12 cellular contexts compared by ENCODE assay signal in the genomic region with DNA sequence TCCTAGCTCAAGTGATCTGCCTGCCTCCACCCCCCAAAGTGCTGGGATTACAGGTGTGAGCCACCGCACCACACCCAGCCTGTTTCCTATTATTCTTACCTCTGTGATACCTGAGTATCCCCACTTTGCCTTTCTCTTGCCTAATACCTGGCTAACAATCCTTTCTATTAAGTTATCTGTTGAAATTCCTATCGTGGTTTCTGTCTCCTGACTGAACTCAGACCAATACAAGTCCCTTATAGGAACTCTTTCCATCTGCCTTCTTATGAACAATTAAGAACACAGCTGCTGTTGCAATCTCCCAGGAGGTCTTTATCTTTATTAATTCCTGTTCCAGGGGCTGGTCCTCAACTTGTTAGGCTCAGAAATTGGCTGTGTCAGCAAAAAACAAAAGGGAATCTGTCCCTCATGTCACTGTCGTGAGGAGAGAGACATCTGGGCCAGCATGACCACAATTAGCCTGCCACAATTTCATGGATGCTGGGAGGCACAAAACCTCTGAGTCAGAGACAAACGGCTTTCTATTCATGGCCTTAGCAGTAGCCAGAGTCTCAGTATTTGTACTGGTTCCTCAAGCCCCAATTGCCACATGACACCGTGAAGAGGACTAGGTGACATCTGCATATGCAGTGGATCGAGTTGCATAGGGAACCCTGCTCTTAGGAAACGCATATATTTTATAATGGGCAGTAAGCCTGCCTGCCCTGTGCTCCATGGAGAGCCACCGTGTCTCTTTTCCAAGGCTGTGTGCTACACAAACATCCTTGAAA. TPM values are rescaled to one million over a fixed set of nuclear protein-coding genes. Genes with fewer than 3 reads are reported as not detected.
DNase-seq lines count a peak whose midpoint lies in the region; ATAC-seq, FAIRE-seq and TF ChIP-seq lines count a peak whose summit lies in the region.
"Had no signal": no experiment of that assay in that cellular context is flagged by ENCODE, and none has a peak within 500 bp of the region (broad histone marks: within the 10 kb centered on the region; RNA-seq: fewer than 3 reads in every experiment).

No MANE protein-coding gene starts in this region.

- H3K9me3 Mint-ChIP-seq in CD4-positive, alpha-beta memory T cell, result no peaks in the 10 kb centered on the region
- H3K9me3 Mint-ChIP-seq: activated naive CD8-positive, alpha-beta T cell treated with anti-CD3 and anti-CD28 coated beads, Interleukin-2, amount 50 U/mL, for 24 hours; CD8-positive, alpha-beta memory T cell had no signal

- no peak overlapping the region for H3K4me3 Mint-ChIP-seq in CD4-positive, alpha-beta memory T cell
- H3K4me3 Mint-ChIP-seq: activated CD8-positive, alpha-beta T cell treated with anti-CD3 and anti-CD28 coated beads, Interleukin-2, amount 10 ng/mL, durations not matched to agents 7 days and 5 days; activated naive CD8-positive, alpha-beta T cell treated with anti-CD3 and anti-CD28 coated beads, Interleukin-2, amount 50 U/mL, for 24 hours; CD8-positive, alpha-beta memory T cell had no signal

- peak overlapping the region; percentile 1 for H4K8ac ChIP-seq in mesenchymal stem cell (ENCODE audit: low read length)

- H3K9me3 ChIP-seq in K562 (replicated peaks; ENCODE audit: control insufficient read depth, insufficient read depth, low read depth, low read length) (no peaks in the 10 kb centered on the region), mesenchymal stem cell (ENCODE audit: control insufficient read depth, low read length) (no peaks in the 10 kb centered on the region)
- no peaks in the 10 kb centered on the region for H3K9me3 ChIP-seq in CD4-positive, alpha-beta memory T cell (ENCODE audit: control insufficient read depth in 1 of 2, low read length in 2 of 2)

- H3K4me3 ChIP-seq in K562 (no peak overlapping the region), mesenchymal stem cell (ENCODE audit: insufficient read depth in 1 of 2, low read depth in 1 of 2, low read length in 2 of 2) (no peak overlapping the region)
- no peak overlapping the region for H3K4me3 ChIP-seq in CD4-positive, alpha-beta memory T cell (ENCODE audit: low read length in 2 of 2)
- H3K4me3 ChIP-seq: lung had no signal

- no peaks in the 10 kb centered on the region for H3K79me2 ChIP-seq in K562 (ENCODE audit: control insufficient read depth, insufficient read depth, low read length)

- H2AK5ac ChIP-seq in mesenchymal stem cell (ENCODE audit: low read length, severe bottlenecking), result no peak overlapping the region

- POLR2A ChIA-PET in K562 (lab: Yijun Ruan, JAX), result no interaction called here
- POLR2A ChIA-PET in CD4-positive, alpha-beta memory T cell (lab: Charles Lee; ENCODE audit: partially characterized antibody), result no interaction called here

- no peak overlapping the region for H2BK15ac ChIP-seq in mesenchymal stem cell (ENCODE audit: low read depth, poor library complexity, severe bottlenecking)

- H3K36me3 ChIP-seq in K562 (ENCODE audit: control insufficient read depth, insufficient read depth, low read length), result no peaks in the 10 kb centered on the region
- H3K36me3 ChIP-seq in mesenchymal stem cell (ENCODE audit: control insufficient read depth in 1 of 2, insufficient read depth in 2 of 2, low read depth in 1 of 2, low read length in 2 of 2), result no peaks in the 10 kb centered on the region
- no peaks in the 10 kb centered on the region for H3K36me3 ChIP-seq in CD4-positive, alpha-beta memory T cell (ENCODE audit: insufficient read depth, low read length)

- no peak for TF ChIP-seq CTCF in K562 (IDR thresholded peaks at IDR 0.05 in 2 of 3, conservative IDR thresholded peaks at IDR 0.05 in 1 of 3; ENCODE audit: insufficient read depth in 2 of 3, low read depth in 1 of 3, low read length in 3 of 3)

- CTCF ChIA-PET in K562 (lab: Yijun Ruan, JAX; ENCODE audit: low intra/inter-chr PET ratio), result no interaction called here
- CTCF ChIA-PET in CD4-positive, alpha-beta memory T cell (lab: Charles Lee; ENCODE audit: partially characterized antibody), result no interaction called here

- no peak overlapping the region for H3K27ac Mint-ChIP-seq in CD4-positive, alpha-beta memory T cell
- H3K27ac Mint-ChIP-seq: activated CD8-positive, alpha-beta T cell treated with anti-CD3 and anti-CD28 coated beads, Interleukin-2, amount 10 ng/mL, durations not matched to agents 7 days and 5 days; activated naive CD8-positive, alpha-beta T cell treated with anti-CD3 and anti-CD28 coated beads, Interleukin-2, amount 50 U/mL, for 24 hours had no signal

- FAIRE-seq in K562 (lab: Jason Lieb, UNC), result no peak

- TF ChIP-seq RAD21 in K562 (CRISPR knock-in tag; conservative IDR thresholded peaks at IDR 0.05 in 1 of 2, IDR thresholded peaks at IDR 0.05 in 1 of 2), result no peak

- no peak overlapping the region for H2AFZ ChIP-seq in K562 (ENCODE audit: low read depth, low read length)
- H2AFZ ChIP-seq in mesenchymal stem cell (ENCODE audit: low read depth, low read length), result no peak overlapping the region

- H4K20me1 ChIP-seq in K562 (replicated peaks; ENCODE audit: control insufficient read depth, insufficient read depth, low read length), result no peaks in the 10 kb centered on the region

- peak overlapping the region in 1 of 2 experiments; percentile 6 for H3K18ac ChIP-seq in mesenchymal stem cell (ENCODE audit: low read depth in 1 of 2, low read length in 2 of 2)

- intact Hi-C loops in K562 (cut with micrococcal nuclease), result no loop called here
- intact Hi-C loops in CD4-positive, alpha-beta memory T cell (cut with micrococcal nuclease), result no loop called here

- no peaks in the 10 kb centered on the region for H3K4me1 ChIP-seq in K562 (replicated peaks in 1 of 2; ENCODE audit: control insufficient read depth in 2 of 2, insufficient read depth in 2 of 2, low read length in 2 of 2)
- H3K4me1 ChIP-seq in mesenchymal stem cell (ENCODE audit: control insufficient read depth, insufficient read depth, low read depth, low read length), result peaks cover 17% of the 10 kb centered on the region
- no peaks in the 10 kb centered on the region for H3K4me1 ChIP-seq in CD4-positive, alpha-beta memory T cell (ENCODE audit: insufficient read depth, low read length)

- no peaks in the 10 kb centered on the region for H3K4me1 Mint-ChIP-seq in CD4-positive, alpha-beta memory T cell
- H3K4me1 Mint-ChIP-seq: CD8-positive, alpha-beta memory T cell had no signal

- no peak overlapping the region for H2BK5ac ChIP-seq in mesenchymal stem cell (ENCODE audit: low read depth, low read length, poor library complexity, severe bottlenecking)

- BruUV-seq in K562 (replicated peaks; lab: Mats Ljungman, UMichigan), result no TSS peak

- no peaks in the 10 kb centered on the region for H3K36me3 Mint-ChIP-seq in CD4-positive, alpha-beta memory T cell
- H3K36me3 Mint-ChIP-seq: CD8-positive, alpha-beta memory T cell had no signal

- no peak overlapping the region for H4K91ac ChIP-seq in mesenchymal stem cell (ENCODE audit: low read length)

- no peak for TF ChIP-seq POLR2A in K562 (conservative IDR thresholded peaks at IDR 0.05)

- TF ChIP-seq EP300 in K562 (IDR thresholded peaks at IDR 0.05; ENCODE audit: low read length), result no peak

- H3K23ac ChIP-seq in mesenchymal stem cell (ENCODE audit: low read length in 2 of 2), result no peak overlapping the region

- no peak overlapping the region for H3K4me2 ChIP-seq in K562 (ENCODE audit: insufficient read depth, low read length)
- no peak overlapping the region for H3K4me2 ChIP-seq in mesenchymal stem cell (ENCODE audit: low read length, poor library complexity, severe bottlenecking)

- 2% methylated on average over 8 of the region's 8 CpGs for WGBS in K562 (ENCODE audit: insufficient coverage, low coverage, missing lambda C conversion rate)
- 70% methylated on average over 8 of the region's 8 CpGs for WGBS in mesenchymal stem cell

- H3K27me3 ChIP-seq in K562 (ENCODE audit: control insufficient read depth in 2 of 2, insufficient read depth in 2 of 2, low read length in 2 of 2) (peaks cover 10 to 19% of the 10 kb centered on the region in 2 experiments; a peak in 4 of 5 replicates), mesenchymal stem cell (ENCODE audit: control insufficient read depth in 1 of 2, insufficient read depth in 1 of 2, low read length in 2 of 2) (no peaks in the 10 kb centered on the region)
- H3K27me3 ChIP-seq in CD4-positive, alpha-beta memory T cell (ENCODE audit: insufficient read depth, low read length), result no peaks in the 10 kb centered on the region

- no peaks in the 10 kb centered on the region for H3K9me1 ChIP-seq in K562 (ENCODE audit: control insufficient read depth, insufficient read depth, low read length)

- H3K14ac ChIP-seq in mesenchymal stem cell (ENCODE audit: low read length in 2 of 2), result no peak overlapping the region

- ATAC-seq in K562 (no peak), GM21619 (IDR thresholded peaks at IDR 0.05; ENCODE audit: unreplicated experiment) (no peak)
- ATAC-seq: activated CD8-positive, alpha-beta T cell treated with anti-CD3 and anti-CD28 coated beads, Interleukin-2, amount 10 ng/mL, durations not matched to agents 7 days and 5 days; activated naive CD8-positive, alpha-beta T cell treated with anti-CD3 and anti-CD28 coated beads, Interleukin-2, amount 50 U/mL, for 24 hours had no signal

- H3K27ac ChIP-seq in K562 (ENCODE audit: extremely low read depth, low read depth, low read length) (no peak overlapping the region), mesenchymal stem cell (ENCODE audit: low read length, poor library complexity, severe bottlenecking) (no peak overlapping the region)
- H3K27ac ChIP-seq in CD4-positive, alpha-beta memory T cell (ENCODE audit: low read depth, low read length), result no peak overlapping the region

- no peak overlapping the region for H3K4ac ChIP-seq in mesenchymal stem cell (ENCODE audit: low read depth in 1 of 2, low read length in 2 of 2)

- no peaks in the 10 kb centered on the region for H3K79me1 ChIP-seq in mesenchymal stem cell (replicated peaks; ENCODE audit: low read length, poor library complexity, severe bottlenecking)

- no peak overlapping the region for H2BK120ac ChIP-seq in mesenchymal stem cell (ENCODE audit: low read depth, low read length)

- in situ Hi-C loops in K562 (cut with MboI), result no loop called here

- peak; percentile 72 for DNase-seq in COLO668 (lab: John Stamatoyannopoulos, UW; ENCODE audit: unreplicated experiment)
- DNase-seq in NCI-H146 (lab: John Stamatoyannopoulos, UW), result peak; percentile 76
- DNase-seq in K562 (ENCODE audit: extremely low read depth in 1 of 4, low spot score in 3 of 4), result no peak
- DNase-seq in mesenchymal stem cell, result peak; percentile 62
- no peak for DNase-seq in CD4-positive, alpha-beta memory T cell
- no peak for DNase-seq in globus pallidus (ENCODE audit: low spot score)
- DNase-seq in ureter (ENCODE audit: low spot score), result no peak
- DNase-seq: activated CD8-positive, alpha-beta T cell treated with anti-CD3 and anti-CD28 coated beads, Interleukin-2, amount 10 ng/mL, durations not matched to agents 7 days and 5 days; activated naive CD8-positive, alpha-beta T cell treated with anti-CD3 and anti-CD28 coated beads, Interleukin-2, amount 50 U/mL, for 24 hours; CD8-positive, alpha-beta memory T cell had no signal

- H3K27me3 Mint-ChIP-seq in CD4-positive, alpha-beta memory T cell, result peaks cover 7 to 11% of the 10 kb centered on the region in 2 donors

- H3K9ac ChIP-seq in K562 (ENCODE audit: insufficient read depth in 1 of 2, low read depth in 2 of 2, low read length in 2 of 2) (no peak overlapping the region), mesenchymal stem cell (ENCODE audit: low read length) (no peak overlapping the region)

- no peak overlapping the region for H2BK12ac ChIP-seq in mesenchymal stem cell (ENCODE audit: low read length in 2 of 2)

RNA-seq across cellular contexts. Expression of a gene that starts 58.2 kb away (rescaled TPM):
- total RNA-seq in K562 (2011; cell fraction: chromatin; rRNA removed; ENCODE audit: low replicate concordance), result 1.2 and 3.2 TPM in 2 replicates
- total RNA-seq in K562 (2011; cell fraction: nucleolus; rRNA removed), result 1.0 and 1.3 TPM in 2 replicates
- 1.8 and 3.2 TPM in 2 replicates for total RNA-seq in K562 (2011; cell fraction: nucleoplasm; rRNA removed)
- total RNA-seq in K562 (2014; rRNA removed) (2.7 and 4.9 TPM in 2 replicates), K562 (2014; rRNA removed; fragmentation: Illumina TruSeq; extraction: Trizol) (8.4 and 10.1 TPM in 2 replicates), K562 (2015; rRNA removed; fragmentation: Illumina TruSeq; extraction: Trizol) (9.3 and 9.4 TPM in 2 replicates), K562 (2021) (7.2 and 7.8 TPM in 2 replicates), ureter (9.3 TPM)
- polyA plus RNA-seq in K562 (2011; rRNA removed) (1.2 and 2.9 TPM in 2 replicates), K562 (2014; fragmentation: Illumina TruSeq; extraction: Trizol) (8.7 and 9.7 TPM in 2 replicates), K562 (2014; fragmentation: Nextera tagmentation; extraction: Ambion mirVana) (1 to 10 TPM; 2.6 TPM), K562 (2014; rRNA removed) (3.5 and 4.1 TPM in 2 replicates)
- polyA plus RNA-seq in K562 (2011; cell fraction: cytosol; rRNA removed), result 2.1 and 3.7 TPM in 2 replicates
- polyA plus RNA-seq in K562 (2011; cell fraction: nucleus; rRNA removed), result 1.3 and 1.6 TPM in 2 replicates
- 3.5 and 5.2 TPM in 2 replicates for polyA plus RNA-seq in K562 (2012)
- 3.3 and 3.6 TPM in 2 replicates for polyA minus RNA-seq in K562 (2011; rRNA and poly(A)+ RNA removed)
- polyA minus RNA-seq in K562 (2011; cell fraction: cytosol; rRNA and poly(A)+ RNA removed), result 2.3 and 3.6 TPM in 2 replicates
- polyA minus RNA-seq in K562 (2011; cell fraction: nucleus; rRNA and poly(A)+ RNA removed), result 1.9 and 2.3 TPM in 2 replicates
- 6.0 TPM for polyA plus RNA-seq in mesenchymal stem cell (2013, experiment 1 of 2)
- polyA plus RNA-seq in mesenchymal stem cell (2013, experiment 2 of 2), result 6.7 TPM
- total RNA-seq in CD4-positive, alpha-beta memory T cell, result 1 to 10 TPM; 4.4 to 4.8 TPM
- 1 to 10 TPM; 3.8 to 4.3 TPM for polyA plus RNA-seq in CD4-positive, alpha-beta memory T cell

RNA-seq across cellular contexts. Expression of a gene that starts 58.2 kb away (rescaled TPM):
- total RNA-seq in K562 (2011; cell fraction: chromatin; rRNA removed; ENCODE audit: low replicate concordance), result 27.5 and 33.7 TPM in 2 replicates
- total RNA-seq in K562 (2011; cell fraction: nucleolus; rRNA removed), result 25.3 and 26.0 TPM in 2 replicates
- 44.0 and 78.8 TPM in 2 replicates for total RNA-seq in K562 (2011; cell fraction: nucleoplasm; rRNA removed)
- total RNA-seq in K562 (2014; rRNA removed) (13.2 and 25.4 TPM in 2 replicates), K562 (2014; rRNA removed; fragmentation: Illumina TruSeq; extraction: Trizol) (21.8 and 23.9 TPM in 2 replicates), K562 (2015; rRNA removed; fragmentation: Illumina TruSeq; extraction: Trizol) (22.3 and 23.2 TPM in 2 replicates), K562 (2021) (16.8 and 18.4 TPM in 2 replicates), ureter (41.5 TPM)
- polyA plus RNA-seq in K562 (2011; rRNA removed) (16.4 and 21.0 TPM in 2 replicates), K562 (2014; fragmentation: Illumina TruSeq; extraction: Trizol) (17.0 and 18.5 TPM in 2 replicates), K562 (2014; fragmentation: Nextera tagmentation; extraction: Ambion mirVana) (10 to 100 TPM in 1 of 2 experiments, 1 to 10 TPM in 1; 8.1 to 13.1 TPM), K562 (2014; rRNA removed) (19.0 and 21.8 TPM in 2 replicates)
- 7.3 and 7.7 TPM in 2 replicates for polyA plus RNA-seq in K562 (2011; cell fraction: cytosol; rRNA removed)
- 31.8 and 36.5 TPM in 2 replicates for polyA plus RNA-seq in K562 (2011; cell fraction: nucleus; rRNA removed)
- 12.5 and 14.1 TPM in 2 replicates for polyA plus RNA-seq in K562 (2012)
- polyA minus RNA-seq in K562 (2011; rRNA and poly(A)+ RNA removed), result 17.4 and 20.7 TPM in 2 replicates
- 11.0 and 14.2 TPM in 2 replicates for polyA minus RNA-seq in K562 (2011; cell fraction: cytosol; rRNA and poly(A)+ RNA removed)
- polyA minus RNA-seq in K562 (2011; cell fraction: nucleus; rRNA and poly(A)+ RNA removed), result 21.4 and 29.4 TPM in 2 replicates
- 20.6 TPM for polyA plus RNA-seq in mesenchymal stem cell (2013, experiment 1 of 2)
- polyA plus RNA-seq in mesenchymal stem cell (2013, experiment 2 of 2), result 19.8 TPM
- total RNA-seq in CD4-positive, alpha-beta memory T cell, result 10 to 100 TPM; 33.0 to 35.1 TPM
- polyA plus RNA-seq in CD4-positive, alpha-beta memory T cell, result 10 to 100 TPM; 11.7 to 22.2 TPM

Comparison
In these comparisons a context has a peak if more than half of its experiments do, and no peak if none do; other contexts are left out.
1. DNase-seq: peak in COLO668 (single experiment), NCI-H146 (single experiment) and mesenchymal stem cell (single experiment); none in K562 (0 of 4), CD4-positive, alpha-beta memory T cell (0 of 5), globus pallidus (single experiment) and ureter (single experiment).